ENCODE assay signal across 21 cellular contexts in the genomic region with DNA sequence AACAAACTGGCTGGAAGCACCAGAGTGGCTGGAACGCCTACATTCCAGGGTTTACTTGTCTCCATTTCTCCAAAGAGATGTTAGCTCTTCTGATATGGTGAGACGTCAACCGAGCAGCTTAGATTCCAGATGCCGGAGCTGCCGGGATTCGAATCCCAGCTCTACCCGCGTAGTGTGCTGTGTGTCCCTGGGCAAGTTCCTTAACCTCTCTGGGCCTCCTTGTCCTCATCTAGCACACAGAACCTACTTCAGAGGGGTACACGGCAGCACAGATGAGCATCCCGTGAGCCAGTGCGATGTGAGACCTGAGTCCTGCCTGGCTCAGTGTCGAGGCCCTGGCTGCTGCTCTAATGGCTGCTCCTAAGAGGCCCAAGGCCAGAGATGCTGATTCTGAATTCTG.
"Had no signal": no experiment of that assay in that cellular context is flagged by ENCODE, and none has a peak within 500 bp of the region (broad histone marks: within the 10 kb centered on the region; RNA-seq: fewer than 3 reads in every experiment).

No MANE protein-coding gene starts in this region.

- H3K36me3 ChIP-seq: upper lobe of right lung, vagina had no signal

- FAIRE-seq: keratinocyte had no signal

- H3K27me3 ChIP-seq: dorsolateral prefrontal cortex, gastroesophageal sphincter, testis, tibial nerve, upper lobe of right lung, vagina had no signal

- DNase-seq: cortex of kidney; dorsolateral prefrontal cortex; effector CD8-positive, alpha-beta T cell; glutamatergic neuron; immature natural killer cell; left colon; mesendoderm; naive B cell; stimulated activated CD4-positive, alpha-beta T cell treated with anti-CD3 and anti-CD28 coated beads, Interleukin-15, amount 100 ng/mL, for 24 hours; stimulated activated CD4-positive, alpha-beta T cell treated with anti-CD3 and anti-CD28 coated beads, Interleukin-1b, Interleukin-23, amount 100 ng/mL, for 48 hours; stimulated activated CD4-positive, alpha-beta T cell treated with anti-CD3 and anti-CD28 coated beads, Interleukin-4, amount 100 ng/mL, for 24 hours; stimulated activated naive B cell treated with anti-CD40 and anti-IgM and Interleukin-4, amounts not matched to agents 10 μg/mL and 1 μg/mL and 100 μg/mL, for 72 hours; stimulated activated naive CD8-positive, alpha-beta T cell treated with anti-CD3 and anti-CD28 coated beads, Interleukin-15, amount 100 ng/mL, for 72 hours; testis; upper lobe of right lung had no signal

- ATAC-seq: esophagus mucosa; gastroesophageal sphincter; left colon; stimulated activated naive B cell treated with anti-CD40 and anti-IgM and Interleukin-4, amounts not matched to agents 10 μg/mL and 1 μg/mL and 100 μg/mL, for 72 hours; stimulated activated naive CD8-positive, alpha-beta T cell treated with anti-CD3 and anti-CD28 coated beads, Interleukin-15, amount 100 ng/mL, for 72 hours; upper lobe of right lung had no signal

- H3K4me3 Mint-ChIP-seq: immature natural killer cell; naive B cell; nephron; stimulated activated naive B cell treated with anti-CD40 and anti-IgM and Interleukin-4, amounts not matched to agents 10 μg/mL and 1 μg/mL and 100 μg/mL, for 72 hours; stimulated activated naive CD8-positive, alpha-beta T cell treated with anti-CD3 and anti-CD28 coated beads, Interleukin-15, amount 100 ng/mL, for 72 hours had no signal

- H3K9me3 ChIP-seq: testis, upper lobe of right lung, vagina had no signal

- H3K27me3 Mint-ChIP-seq: stimulated activated naive CD8-positive, alpha-beta T cell treated with anti-CD3 and anti-CD28 coated beads, Interleukin-15, amount 100 ng/mL, for 72 hours had no signal

- H3K27ac ChIP-seq: dorsolateral prefrontal cortex, testis, upper lobe of right lung, vagina had no signal

- H3K4me1 Mint-ChIP-seq: immature natural killer cell; stimulated activated naive CD8-positive, alpha-beta T cell treated with anti-CD3 and anti-CD28 coated beads, Interleukin-15, amount 100 ng/mL, for 72 hours had no signal

- H3K4me3 ChIP-seq: dorsolateral prefrontal cortex, gastroesophageal sphincter, testis, tibial nerve, upper lobe of right lung, vagina had no signal

- H3K27ac Mint-ChIP-seq: immature natural killer cell; naive B cell; nephron; stimulated activated naive B cell treated with anti-CD40 and anti-IgM and Interleukin-4, amounts not matched to agents 10 μg/mL and 1 μg/mL and 100 μg/mL, for 72 hours; stimulated activated naive CD8-positive, alpha-beta T cell treated with anti-CD3 and anti-CD28 coated beads, Interleukin-15, amount 100 ng/mL, for 72 hours had no signal
